7 cellular contexts compared by ENCODE assay signal in the genomic region with DNA sequence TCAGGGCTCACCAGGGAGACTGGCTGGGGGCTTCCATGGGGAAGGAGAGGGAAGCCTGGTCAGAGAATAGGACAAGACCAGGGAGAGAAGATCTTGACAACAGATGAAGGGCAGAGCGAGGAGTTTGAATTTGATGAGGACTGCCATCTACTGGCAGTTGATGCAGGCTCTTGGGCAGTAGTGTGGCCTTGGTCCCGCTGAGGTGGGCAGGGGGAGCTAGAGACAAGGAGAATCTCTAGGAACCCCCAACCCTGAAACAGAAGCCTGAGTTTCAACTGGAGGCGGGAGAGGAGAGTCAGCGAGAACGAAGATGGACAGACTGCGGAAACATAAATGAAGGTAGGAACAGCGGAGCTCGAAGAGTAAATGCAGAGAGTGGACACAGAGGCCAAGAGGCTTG.
DNase-seq lines count a peak whose midpoint lies in the region; ATAC-seq and TF ChIP-seq lines count a peak whose summit lies in the region.

No MANE protein-coding gene starts in this region.

- DNase-seq in ELF-1 (ENCODE audit: low read depth, low spot score) = peak; percentile 81
- DNase-seq in astrocyte of the cerebellum (ENCODE audit: low read depth) = peak; percentile 57
- DNase-seq in iPS DF 4.7 (ENCODE audit: extremely low read depth, low spot score) = peak; percentile 51
- peak; percentile 63 for DNase-seq in superior temporal gyrus (ENCODE audit: extremely low spot score)
- DNase-seq in NCI-H128 (lab: John Stamatoyannopoulos, UW; ENCODE audit: unreplicated experiment) = no peak

- TF ChIP-seq RAD21 in Ishikawa (IDR thresholded peaks at IDR 0.05; ENCODE audit: low read depth) = peak; percentile 71

- ATAC-seq in GM21717 (IDR thresholded peaks at IDR 0.05; ENCODE audit: unreplicated experiment) = no peak

- peak; percentile 92 for TF ChIP-seq CTCF in astrocyte of the cerebellum (IDR thresholded peaks at IDR 0.05; ENCODE audit: low read depth, low read length, missing control alignments)

- no peak for TF ChIP-seq EP300 in Ishikawa (IDR thresholded peaks at IDR 0.05; ENCODE audit: borderline replicate concordance)

- H3K4me3 ChIP-seq in astrocyte of the cerebellum (ENCODE audit: low read depth, low read length) = no peak overlapping the region

- in situ Hi-C loops in astrocyte of the cerebellum (cut with HindIII; ENCODE audit: low sequenced_read_pairs) = no loop called here

TF ChIP-seq in Ishikawa, 13 proteins besides CTCF, POLR2A, EP300 and RAD21:
- no peak for TF ChIP-seq TEAD4 (IDR thresholded peaks at IDR 0.05)
- TF ChIP-seq EGR1 (IDR thresholded peaks at IDR 0.05) = no peak
- no peak for TF ChIP-seq CEBPB (IDR thresholded peaks at IDR 0.05)
- TF ChIP-seq, protein P1, sequence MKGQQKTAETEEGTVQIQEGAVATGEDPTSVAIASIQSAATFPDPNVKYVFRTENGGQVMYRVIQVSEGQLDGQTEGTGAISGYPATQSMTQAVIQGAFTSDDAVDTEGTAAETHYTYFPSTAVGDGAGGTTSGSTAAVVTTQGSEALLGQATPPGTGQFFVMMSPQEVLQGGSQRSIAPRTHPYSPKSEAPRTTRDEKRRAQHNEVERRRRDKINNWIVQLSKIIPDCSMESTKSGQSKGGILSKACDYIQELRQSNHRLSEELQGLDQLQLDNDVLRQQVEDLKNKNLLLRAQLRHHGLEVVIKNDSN (IDR thresholded peaks at IDR 0.05) = no peak
- TF ChIP-seq FOXM1 (IDR thresholded peaks at IDR 0.05; ENCODE audit: borderline replicate concordance, low read depth) = no peak
- TF ChIP-seq ZBTB7A (IDR thresholded peaks at IDR 0.05; ENCODE audit: low read depth) = no peak
- TF ChIP-seq MAX (IDR thresholded peaks at IDR 0.05) = no peak
- TF ChIP-seq NFIC (IDR thresholded peaks at IDR 0.05) = no peak
- TF ChIP-seq CREB1 (IDR thresholded peaks at IDR 0.05; ENCODE audit: low read depth) = no peak
- TF ChIP-seq TCF12 (IDR thresholded peaks at IDR 0.05; ENCODE audit: low read depth) = no peak
- no peak for TF ChIP-seq YY1 (IDR thresholded peaks at IDR 0.05; ENCODE audit: low read depth)
- TF ChIP-seq, protein P2, sequence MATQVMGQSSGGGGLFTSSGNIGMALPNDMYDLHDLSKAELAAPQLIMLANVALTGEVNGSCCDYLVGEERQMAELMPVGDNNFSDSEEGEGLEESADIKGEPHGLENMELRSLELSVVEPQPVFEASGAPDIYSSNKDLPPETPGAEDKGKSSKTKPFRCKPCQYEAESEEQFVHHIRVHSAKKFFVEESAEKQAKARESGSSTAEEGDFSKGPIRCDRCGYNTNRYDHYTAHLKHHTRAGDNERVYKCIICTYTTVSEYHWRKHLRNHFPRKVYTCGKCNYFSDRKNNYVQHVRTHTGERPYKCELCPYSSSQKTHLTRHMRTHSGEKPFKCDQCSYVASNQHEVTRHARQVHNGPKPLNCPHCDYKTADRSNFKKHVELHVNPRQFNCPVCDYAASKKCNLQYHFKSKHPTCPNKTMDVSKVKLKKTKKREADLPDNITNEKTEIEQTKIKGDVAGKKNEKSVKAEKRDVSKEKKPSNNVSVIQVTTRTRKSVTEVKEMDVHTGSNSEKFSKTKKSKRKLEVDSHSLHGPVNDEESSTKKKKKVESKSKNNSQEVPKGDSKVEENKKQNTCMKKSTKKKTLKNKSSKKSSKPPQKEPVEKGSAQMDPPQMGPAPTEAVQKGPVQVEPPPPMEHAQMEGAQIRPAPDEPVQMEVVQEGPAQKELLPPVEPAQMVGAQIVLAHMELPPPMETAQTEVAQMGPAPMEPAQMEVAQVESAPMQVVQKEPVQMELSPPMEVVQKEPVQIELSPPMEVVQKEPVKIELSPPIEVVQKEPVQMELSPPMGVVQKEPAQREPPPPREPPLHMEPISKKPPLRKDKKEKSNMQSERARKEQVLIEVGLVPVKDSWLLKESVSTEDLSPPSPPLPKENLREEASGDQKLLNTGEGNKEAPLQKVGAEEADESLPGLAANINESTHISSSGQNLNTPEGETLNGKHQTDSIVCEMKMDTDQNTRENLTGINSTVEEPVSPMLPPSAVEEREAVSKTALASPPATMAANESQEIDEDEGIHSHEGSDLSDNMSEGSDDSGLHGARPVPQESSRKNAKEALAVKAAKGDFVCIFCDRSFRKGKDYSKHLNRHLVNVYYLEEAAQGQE (IDR thresholded peaks at IDR 0.05; ENCODE audit: low read depth) = no peak
- no peak for TF ChIP-seq TAF1 (IDR thresholded peaks at IDR 0.05; ENCODE audit: low read depth)
